In the genomic region with DNA sequence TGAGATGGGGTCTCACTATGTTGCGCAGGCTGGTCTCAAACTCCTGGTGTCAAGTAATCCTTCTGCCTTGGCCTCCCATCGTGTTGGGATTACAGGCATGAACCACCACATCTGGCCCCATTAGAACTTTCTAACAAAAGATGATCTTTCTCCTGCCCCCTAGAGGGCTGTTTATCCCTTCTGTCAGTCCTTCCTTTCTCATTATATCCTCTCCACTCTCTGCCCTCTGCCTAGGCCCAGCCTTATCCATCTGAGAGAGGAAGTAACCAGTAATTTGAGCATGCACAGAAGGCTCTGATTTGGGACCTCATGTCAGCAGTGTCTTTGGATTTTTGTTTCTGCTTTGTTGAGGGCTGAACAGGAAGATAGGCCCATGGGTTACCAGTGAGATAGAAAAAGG, we compare ENCODE assay signal across 1 cellular context.
TF ChIP-seq lines count a peak whose summit lies in the region.

No MANE protein-coding gene starts in this region.

TF ChIP-seq in GM12878, 131 proteins besides CTCF, POLR2A, EP300 and RAD21 (continued from another document):
- TF ChIP-seq, protein P1, sequence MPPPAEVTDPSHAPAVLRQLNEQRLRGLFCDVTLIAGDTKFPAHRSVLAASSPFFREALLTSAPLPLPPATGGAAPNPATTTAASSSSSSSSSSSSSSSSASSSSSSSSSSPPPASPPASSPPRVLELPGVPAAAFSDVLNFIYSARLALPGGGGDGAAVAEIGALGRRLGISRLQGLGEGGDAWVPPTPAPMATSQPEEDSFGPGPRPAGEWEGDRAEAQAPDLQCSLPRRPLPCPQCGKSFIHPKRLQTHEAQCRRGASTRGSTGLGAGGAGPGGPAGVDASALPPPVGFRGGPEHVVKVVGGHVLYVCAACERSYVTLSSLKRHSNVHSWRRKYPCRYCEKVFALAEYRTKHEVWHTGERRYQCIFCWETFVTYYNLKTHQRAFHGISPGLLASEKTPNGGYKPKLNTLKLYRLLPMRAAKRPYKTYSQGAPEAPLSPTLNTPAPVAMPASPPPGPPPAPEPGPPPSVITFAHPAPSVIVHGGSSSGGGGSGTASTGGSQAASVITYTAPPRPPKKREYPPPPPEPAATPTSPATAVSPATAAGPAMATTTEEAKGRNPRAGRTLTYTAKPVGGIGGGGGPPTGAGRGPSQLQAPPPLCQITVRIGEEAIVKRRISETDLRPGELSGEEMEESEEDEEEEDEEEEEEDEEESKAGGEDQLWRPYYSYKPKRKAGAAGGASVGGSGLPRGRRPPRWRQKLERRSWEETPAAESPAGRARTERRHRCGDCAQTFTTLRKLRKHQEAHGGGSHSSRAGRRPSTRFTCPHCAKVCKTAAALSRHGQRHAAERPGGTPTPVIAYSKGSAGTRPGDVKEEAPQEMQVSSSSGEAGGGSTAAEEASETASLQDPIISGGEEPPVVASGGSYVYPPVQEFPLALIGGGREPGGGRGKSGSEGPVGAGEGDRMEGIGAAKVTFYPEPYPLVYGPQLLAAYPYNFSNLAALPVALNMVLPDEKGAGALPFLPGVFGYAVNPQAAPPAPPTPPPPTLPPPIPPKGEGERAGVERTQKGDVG (CRISPR knock-in tag; IDR thresholded peaks at IDR 0.05) = no peak
- TF ChIP-seq, protein P2, sequence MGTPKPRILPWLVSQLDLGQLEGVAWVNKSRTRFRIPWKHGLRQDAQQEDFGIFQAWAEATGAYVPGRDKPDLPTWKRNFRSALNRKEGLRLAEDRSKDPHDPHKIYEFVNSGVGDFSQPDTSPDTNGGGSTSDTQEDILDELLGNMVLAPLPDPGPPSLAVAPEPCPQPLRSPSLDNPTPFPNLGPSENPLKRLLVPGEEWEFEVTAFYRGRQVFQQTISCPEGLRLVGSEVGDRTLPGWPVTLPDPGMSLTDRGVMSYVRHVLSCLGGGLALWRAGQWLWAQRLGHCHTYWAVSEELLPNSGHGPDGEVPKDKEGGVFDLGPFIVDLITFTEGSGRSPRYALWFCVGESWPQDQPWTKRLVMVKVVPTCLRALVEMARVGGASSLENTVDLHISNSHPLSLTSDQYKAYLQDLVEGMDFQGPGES (IDR thresholded peaks at IDR 0.05) = no peak
